In the genomic region with DNA sequence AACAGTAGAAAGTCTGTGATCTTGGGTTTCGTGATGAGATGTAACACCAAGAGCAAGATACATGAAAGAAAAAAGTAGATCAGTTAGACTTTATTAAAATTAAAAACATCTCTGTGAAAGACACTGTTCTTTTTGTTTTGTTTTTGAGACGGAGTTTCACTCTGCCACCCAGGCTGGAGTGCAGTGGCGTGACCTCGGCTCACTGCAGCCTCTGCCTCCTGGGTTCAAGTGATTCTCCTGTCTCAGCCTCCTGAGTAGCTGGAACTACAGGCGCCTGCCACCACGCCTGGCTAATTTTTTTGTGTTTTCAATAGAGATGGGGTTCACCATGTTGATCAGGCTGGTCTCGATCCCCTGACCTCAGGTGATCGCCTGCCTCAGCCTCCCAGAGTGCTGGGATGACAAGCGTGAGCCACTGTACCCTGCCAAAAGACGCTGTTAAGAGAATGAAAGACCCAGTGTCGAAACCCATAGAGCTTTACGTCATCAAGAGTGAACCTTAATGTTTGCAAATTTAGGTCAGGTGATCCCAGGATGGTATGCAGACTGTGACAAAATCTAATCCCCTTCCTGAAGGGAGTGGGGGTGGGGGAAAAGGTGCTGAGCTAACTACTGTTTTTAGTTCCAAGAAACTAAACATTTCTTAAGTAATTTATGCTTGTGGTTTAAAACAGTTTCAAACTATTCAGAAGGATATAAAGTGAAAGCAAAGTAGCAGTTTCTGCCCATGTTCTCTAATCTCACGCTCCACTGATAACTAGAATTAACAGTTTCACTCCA, we compare ENCODE assay signal across 8 cellular contexts. TPM values are rescaled to one million over a fixed set of nuclear protein-coding genes. Genes with fewer than 3 reads are reported as not detected.
DNase-seq lines count a peak whose midpoint lies in the region; ATAC-seq, FAIRE-seq and TF ChIP-seq lines count a peak whose summit lies in the region.

No MANE protein-coding gene starts in this region.

- no peak for TF ChIP-seq CTCF in gastrocnemius medialis (IDR thresholded peaks at IDR 0.05 in 4 of 5, conservative IDR thresholded peaks at IDR 0.05 in 1 of 5)

- H3K9me3 ChIP-seq in gastrocnemius medialis: no peaks in the 10 kb centered on the region

- peak; percentile 1 to 3 (median 3) for DNase-seq in activated CD4-positive, CD25-positive, alpha-beta regulatory T cell (lab: John Stamatoyannopoulos, UW)
- no peak for DNase-seq in activated CD4-positive, CD25-positive, alpha-beta regulatory T cell treated with anti-CD3 and anti-CD28 coated beads, Interleukin-2, amount 50 U/mL, for 72 hours
- DNase-seq in activated CD4-positive, alpha-beta T cell treated with anti-CD3 and anti-CD28 coated beads, Interleukin-2, amount 50 U/mL, for 48 hours: peak; percentile 38 to 59
- DNase-seq in naive B cell (peak; percentile 76), gastrocnemius medialis (no peak), HTR-8/SVneo (ENCODE audit: insufficient read length, low spot score) (no peak), UCSD-AML1 (lab: John Stamatoyannopoulos, UW; ENCODE audit: unreplicated experiment) (no peak)

- H3K36me3 Mint-ChIP-seq in naive B cell: peaks cover 12 to 17% of the 10 kb centered on the region in 2 donors

- H3K9me3 Mint-ChIP-seq in naive B cell: no peaks in the 10 kb centered on the region

- H3K4me3 ChIP-seq in gastrocnemius medialis: no peak overlapping the region

- H3K36me3 ChIP-seq in gastrocnemius medialis: peaks cover 0 to 11% of the 10 kb centered on the region in 2 donors

- peaks cover 24 to 44% (median 34%) of the 10 kb centered on the region in 3 donors for H3K4me1 Mint-ChIP-seq in naive B cell

- ATAC-seq in HG03135 (IDR thresholded peaks at IDR 0.05; ENCODE audit: unreplicated experiment) (peak; percentile 93), naive B cell (ENCODE audit: low read depth in 2 of 2) (peak; percentile 92 to 95), gastrocnemius medialis (no peak)

- intact Hi-C loops in gastrocnemius medialis (cut with DNase I; ENCODE audit: low total_unique reads): no loop called here

- no peak for TF ChIP-seq POLR2A in gastrocnemius medialis (IDR thresholded peaks at IDR 0.05)

- no peak for FAIRE-seq in HTR-8/SVneo (lab: Jason Lieb, UNC)

- H3K27me3 ChIP-seq in gastrocnemius medialis: no peaks in the 10 kb centered on the region

- peak overlapping the region; percentile 73 to 90 (median 86) for H3K4me3 Mint-ChIP-seq in naive B cell

- H3K27ac ChIP-seq in gastrocnemius medialis: no peak overlapping the region

- H3K27me3 Mint-ChIP-seq in naive B cell: no peaks in the 10 kb centered on the region

- in situ Hi-C loops in gastrocnemius medialis (cut with MboI; ENCODE audit: low sequenced_read_pairs in 4 of 4): loop anchor here in 2 of 4 donors (10.0 to 25.0 kb wide), 2 partner anchors 88 to 295 kb away; a partner anchor contains a TSS

- no peaks in the 10 kb centered on the region for H3K4me1 ChIP-seq in gastrocnemius medialis

- peak overlapping the region; percentile 95 to 99 (median 99) for H3K27ac Mint-ChIP-seq in naive B cell

RNA-seq across cellular contexts. Expression of a gene that starts 8.0 kb away (rescaled TPM):
- polyA plus RNA-seq in naive B cell (ENCODE audit: low read depth in 6 of 6): 10 to 100 TPM; 26.5 to 60.5 (median 50.4) TPM
- total RNA-seq in gastrocnemius medialis: 1 to 10 TPM; 2.8 to 8.0 (median 7.0) TPM

RNA-seq across cellular contexts. Expression of a gene that starts 8.2 kb away (rescaled TPM):
- polyA plus RNA-seq in naive B cell (ENCODE audit: low read depth in 6 of 6): 10 to 100 TPM; 39.9 to 53.9 (median 46.4) TPM
- 1 to 10 TPM; 1.4 to 4.3 (median 2.9) TPM for total RNA-seq in gastrocnemius medialis

RNA-seq across cellular contexts. Expression of a gene that starts 53.7 kb away (rescaled TPM):
- 10 to 100 TPM; 15.7 to 28.1 (median 20.1) TPM for polyA plus RNA-seq in naive B cell (ENCODE audit: low read depth in 6 of 6)
- total RNA-seq in gastrocnemius medialis: 10 to 100 TPM; 15.0 to 21.7 (median 18.5) TPM

Comparison
In these comparisons a context has a peak if more than half of its experiments do, and no peak if none do; other contexts are left out.
1. DNase-seq: peak in activated CD4-positive, CD25-positive, alpha-beta regulatory T cell (4 of 4), activated CD4-positive, alpha-beta T cell treated with anti-CD3 and anti-CD28 coated beads, Interleukin-2, amount 50 U/mL, for 48 hours (2 of 2) and naive B cell (single experiment); none in activated CD4-positive, CD25-positive, alpha-beta regulatory T cell treated with anti-CD3 and anti-CD28 coated beads, Interleukin-2, amount 50 U/mL, for 72 hours (single experiment), gastrocnemius medialis (0 of 2), HTR-8/SVneo (single experiment) and UCSD-AML1 (single experiment).
2. ATAC-seq: peak in HG03135 (single experiment) and naive B cell (2 of 2); none in gastrocnemius medialis (0 of 2).